Comparison of ENCODE assay signal across 1 cellular context in the genomic region with DNA sequence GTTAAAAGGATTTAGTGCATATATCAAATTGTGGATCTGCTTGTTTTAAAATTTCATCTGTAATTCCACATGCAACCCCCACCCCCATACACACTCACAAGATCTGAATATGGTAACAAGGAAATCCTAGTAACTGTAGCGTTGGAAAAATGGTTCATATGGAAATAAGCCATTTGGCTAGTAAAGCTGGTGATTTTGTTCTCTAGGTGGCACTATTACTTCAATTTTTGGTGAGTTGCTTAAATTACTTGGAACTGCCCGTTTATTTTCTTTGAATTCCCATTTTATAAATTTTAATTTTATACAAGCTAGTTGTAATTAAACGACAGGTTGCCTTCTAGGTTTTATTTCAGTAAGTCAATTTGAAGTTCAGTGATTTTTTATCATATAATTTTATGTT.
TF ChIP-seq lines count a peak whose summit lies in the region.

No MANE protein-coding gene starts in this region.

TF ChIP-seq in H1, 55 proteins besides CTCF, POLR2A, EP300 and RAD21 (continued from another document):
- TF ChIP-seq CHD1 (IDR thresholded peaks at IDR 0.05; ENCODE audit: low read depth, low read length) (no peak), JUN (IDR thresholded peaks at IDR 0.05; ENCODE audit: low read depth, low read length) (no peak), GTF2F1 (IDR thresholded peaks at IDR 0.05; ENCODE audit: borderline replicate concordance, low read depth, low read length) (no peak), SP1 (IDR thresholded peaks at IDR 0.05; ENCODE audit: low read depth, low read length) (no peak)
- TF ChIP-seq, protein P1, sequence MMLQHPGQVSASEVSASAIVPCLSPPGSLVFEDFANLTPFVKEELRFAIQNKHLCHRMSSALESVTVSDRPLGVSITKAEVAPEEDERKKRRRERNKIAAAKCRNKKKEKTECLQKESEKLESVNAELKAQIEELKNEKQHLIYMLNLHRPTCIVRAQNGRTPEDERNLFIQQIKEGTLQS (IDR thresholded peaks at IDR 0.05; ENCODE audit: insufficient read depth, low read depth, low read length), result no peak
TF ChIP-seq in H1: peak in this region for 0.
